ENCODE assay signal across 1 cellular context in genomic region chr3:30227571-30228301, GRCh38.
TF ChIP-seq lines count a peak whose summit lies in the region.

No MANE protein-coding gene starts in this region.

TF ChIP-seq in HCT116, 20 proteins besides CTCF, POLR2A, EP300 and RAD21 (continued from another document):
- TF ChIP-seq TCF7L2 (IDR thresholded peaks at IDR 0.05; ENCODE audit: borderline replicate concordance, extremely low read depth, insufficient read depth, insufficient read length) (peak; percentile 90), EZH2phosphoT487 (IDR thresholded peaks at IDR 0.05; ENCODE audit: borderline replicate concordance) (no peak), FOSL1 (IDR thresholded peaks at IDR 0.05; ENCODE audit: low read depth) (0 out of 2 replicates have a peak, but pooled peaks have one; percentile 29), SRF (IDR thresholded peaks at IDR 0.05; ENCODE audit: low read depth) (no peak)
